In the genomic region with DNA sequence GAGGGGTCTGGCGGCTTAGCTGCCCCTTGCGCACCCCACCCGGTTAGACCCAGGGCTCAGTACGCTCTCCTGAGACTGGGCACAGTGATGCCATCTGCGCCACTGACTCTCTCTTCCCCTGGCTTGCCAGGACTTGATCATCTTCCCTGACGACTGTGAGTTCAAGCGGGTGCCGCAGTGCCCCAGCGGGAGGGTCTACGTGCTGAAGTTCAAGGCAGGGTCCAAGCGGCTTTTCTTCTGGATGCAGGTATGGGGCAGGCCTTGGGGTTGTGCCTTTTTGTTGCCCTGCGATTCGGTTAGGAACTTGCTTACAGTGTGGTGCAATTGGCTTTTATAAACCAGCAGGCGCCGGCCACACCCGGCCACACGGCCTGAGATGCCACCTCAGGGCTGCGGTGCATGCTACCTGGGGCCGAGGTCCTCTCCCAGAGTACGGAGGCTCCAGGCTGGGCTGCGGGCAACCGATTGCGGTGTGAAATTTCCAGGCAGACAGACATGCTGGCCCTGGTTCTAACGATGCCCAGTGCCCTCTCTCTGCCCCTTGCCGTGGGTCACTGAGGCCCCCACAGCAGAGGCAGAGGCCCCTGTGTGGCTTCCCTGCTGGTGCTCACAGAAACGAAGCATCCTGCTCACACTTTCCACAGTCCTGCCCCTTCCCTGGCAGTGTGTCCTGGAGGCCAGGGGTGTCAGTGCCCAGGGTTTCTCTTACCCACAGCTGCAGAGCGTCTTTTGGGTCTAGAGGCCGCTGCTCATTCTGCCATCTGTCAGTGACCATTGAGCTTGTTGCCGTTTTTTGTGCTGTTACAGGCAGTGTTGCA, we compare ENCODE assay signal across 1 cellular context.
TF ChIP-seq lines count a peak whose summit lies in the region.

No MANE protein-coding gene starts in this region.

TF ChIP-seq in H1, 55 proteins besides CTCF, POLR2A, EP300 and RAD21:
- TF ChIP-seq POLR2AphosphoS5 (IDR thresholded peaks at IDR 0.05; ENCODE audit: low read depth, low read length) (peak; percentile 38; the same call in 1 of the 2 replicates), ZNF274 (IDR thresholded peaks at IDR 0.05; ENCODE audit: borderline replicate concordance, extremely low read depth, low read length) (no peak)
TF ChIP-seq in H1: peak in this region for 1.
